1 cellular context compared by ENCODE assay signal in genomic region chr16:84617631-84618427, GRCh38.
TF ChIP-seq lines count a peak whose summit lies in the region.

Gene COTL1 (minus strand): TSS chr16:84618078. CDS start chr16:84617914, 164 bp downstream.

TF ChIP-seq in K562, 482 proteins besides CTCF, POLR2A, EP300 and RAD21 (continued from another document):
- TF ChIP-seq, protein P1, sequence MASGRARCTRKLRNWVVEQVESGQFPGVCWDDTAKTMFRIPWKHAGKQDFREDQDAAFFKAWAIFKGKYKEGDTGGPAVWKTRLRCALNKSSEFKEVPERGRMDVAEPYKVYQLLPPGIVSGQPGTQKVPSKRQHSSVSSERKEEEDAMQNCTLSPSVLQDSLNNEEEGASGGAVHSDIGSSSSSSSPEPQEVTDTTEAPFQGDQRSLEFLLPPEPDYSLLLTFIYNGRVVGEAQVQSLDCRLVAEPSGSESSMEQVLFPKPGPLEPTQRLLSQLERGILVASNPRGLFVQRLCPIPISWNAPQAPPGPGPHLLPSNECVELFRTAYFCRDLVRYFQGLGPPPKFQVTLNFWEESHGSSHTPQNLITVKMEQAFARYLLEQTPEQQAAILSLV (tag; IDR thresholded peaks at IDR 0.05) = peak; percentile 95
- peak; percentile 100 for TF ChIP-seq ZNF263 (CRISPR knock-in tag; IDR thresholded peaks at IDR 0.05; ENCODE audit: borderline replicate concordance)
- no peak for TF ChIP-seq ZBTB8A (IDR thresholded peaks at IDR 0.05; ENCODE audit: partially characterized antibody)
- TF ChIP-seq ZFP30 (CRISPR knock-in tag; IDR thresholded peaks at IDR 0.05; ENCODE audit: borderline replicate concordance) = no peak
- TF ChIP-seq, protein P2, sequence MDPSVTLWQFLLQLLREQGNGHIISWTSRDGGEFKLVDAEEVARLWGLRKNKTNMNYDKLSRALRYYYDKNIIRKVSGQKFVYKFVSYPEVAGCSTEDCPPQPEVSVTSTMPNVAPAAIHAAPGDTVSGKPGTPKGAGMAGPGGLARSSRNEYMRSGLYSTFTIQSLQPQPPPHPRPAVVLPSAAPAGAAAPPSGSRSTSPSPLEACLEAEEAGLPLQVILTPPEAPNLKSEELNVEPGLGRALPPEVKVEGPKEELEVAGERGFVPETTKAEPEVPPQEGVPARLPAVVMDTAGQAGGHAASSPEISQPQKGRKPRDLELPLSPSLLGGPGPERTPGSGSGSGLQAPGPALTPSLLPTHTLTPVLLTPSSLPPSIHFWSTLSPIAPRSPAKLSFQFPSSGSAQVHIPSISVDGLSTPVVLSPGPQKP (CRISPR knock-in tag; IDR thresholded peaks at IDR 0.05) = no peak
- TF ChIP-seq ZNF3 (CRISPR knock-in tag; IDR thresholded peaks at IDR 0.05) = no peak
- TF ChIP-seq, protein P3, sequence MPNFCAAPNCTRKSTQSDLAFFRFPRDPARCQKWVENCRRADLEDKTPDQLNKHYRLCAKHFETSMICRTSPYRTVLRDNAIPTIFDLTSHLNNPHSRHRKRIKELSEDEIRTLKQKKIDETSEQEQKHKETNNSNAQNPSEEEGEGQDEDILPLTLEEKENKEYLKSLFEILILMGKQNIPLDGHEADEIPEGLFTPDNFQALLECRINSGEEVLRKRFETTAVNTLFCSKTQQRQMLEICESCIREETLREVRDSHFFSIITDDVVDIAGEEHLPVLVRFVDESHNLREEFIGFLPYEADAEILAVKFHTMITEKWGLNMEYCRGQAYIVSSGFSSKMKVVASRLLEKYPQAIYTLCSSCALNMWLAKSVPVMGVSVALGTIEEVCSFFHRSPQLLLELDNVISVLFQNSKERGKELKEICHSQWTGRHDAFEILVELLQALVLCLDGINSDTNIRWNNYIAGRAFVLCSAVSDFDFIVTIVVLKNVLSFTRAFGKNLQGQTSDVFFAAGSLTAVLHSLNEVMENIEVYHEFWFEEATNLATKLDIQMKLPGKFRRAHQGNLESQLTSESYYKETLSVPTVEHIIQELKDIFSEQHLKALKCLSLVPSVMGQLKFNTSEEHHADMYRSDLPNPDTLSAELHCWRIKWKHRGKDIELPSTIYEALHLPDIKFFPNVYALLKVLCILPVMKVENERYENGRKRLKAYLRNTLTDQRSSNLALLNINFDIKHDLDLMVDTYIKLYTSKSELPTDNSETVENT (CRISPR knock-in tag; IDR thresholded peaks at IDR 0.05) = peak; percentile 87; the same call in 1 of the 2 replicates
- TF ChIP-seq, protein P4, sequence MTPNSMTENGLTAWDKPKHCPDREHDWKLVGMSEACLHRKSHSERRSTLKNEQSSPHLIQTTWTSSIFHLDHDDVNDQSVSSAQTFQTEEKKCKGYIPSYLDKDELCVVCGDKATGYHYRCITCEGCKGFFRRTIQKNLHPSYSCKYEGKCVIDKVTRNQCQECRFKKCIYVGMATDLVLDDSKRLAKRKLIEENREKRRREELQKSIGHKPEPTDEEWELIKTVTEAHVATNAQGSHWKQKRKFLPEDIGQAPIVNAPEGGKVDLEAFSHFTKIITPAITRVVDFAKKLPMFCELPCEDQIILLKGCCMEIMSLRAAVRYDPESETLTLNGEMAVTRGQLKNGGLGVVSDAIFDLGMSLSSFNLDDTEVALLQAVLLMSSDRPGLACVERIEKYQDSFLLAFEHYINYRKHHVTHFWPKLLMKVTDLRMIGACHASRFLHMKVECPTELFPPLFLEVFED (CRISPR knock-in tag; conservative IDR thresholded peaks at IDR 0.05) = no peak
- TF ChIP-seq HNRNPH1 (optimal IDR thresholded peaks at IDR 0.05; ENCODE audit: low read depth, low read length) = no peak
- TF ChIP-seq EWSR1 (IDR thresholded peaks at IDR 0.05; ENCODE audit: borderline replicate concordance, low read depth, partially characterized antibody) = no peak
- TF ChIP-seq MCM3 (IDR thresholded peaks at IDR 0.05) = no peak
- no peak for TF ChIP-seq RERE (CRISPR knock-in tag; IDR thresholded peaks at IDR 0.05; ENCODE audit: borderline replicate concordance)
- no peak; the same call in 1 of the 2 replicates for TF ChIP-seq GABPB1 (CRISPR knock-in tag; IDR thresholded peaks at IDR 0.05)
- 0 out of 2 replicates have a peak, but pooled peaks have one; percentile 3 for TF ChIP-seq NFE2 (IDR thresholded peaks at IDR 0.05; ENCODE audit: low read depth)
- TF ChIP-seq, protein P5, sequence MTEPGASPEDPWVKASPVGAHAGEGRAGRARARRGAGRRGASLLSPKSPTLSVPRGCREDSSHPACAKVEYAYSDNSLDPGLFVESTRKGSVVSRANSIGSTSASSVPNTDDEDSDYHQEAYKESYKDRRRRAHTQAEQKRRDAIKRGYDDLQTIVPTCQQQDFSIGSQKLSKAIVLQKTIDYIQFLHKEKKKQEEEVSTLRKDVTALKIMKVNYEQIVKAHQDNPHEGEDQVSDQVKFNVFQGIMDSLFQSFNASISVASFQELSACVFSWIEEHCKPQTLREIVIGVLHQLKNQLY (CRISPR knock-in tag; conservative IDR thresholded peaks at IDR 0.05) = 0 out of 4 replicates have a peak, but pooled peaks of 1 of the 2 experiments have one; percentile 78
- TF ChIP-seq CXXC5 (CRISPR knock-in tag; IDR thresholded peaks at IDR 0.05) = peak; percentile 90
- peak; percentile 64; the same call in 1 of the 2 replicates for TF ChIP-seq ZBTB17 (CRISPR knock-in tag; IDR thresholded peaks at IDR 0.05)
- TF ChIP-seq ZNF146 (CRISPR knock-in tag; IDR thresholded peaks at IDR 0.05; ENCODE audit: unreplicated experiment) = peak; percentile 28
- peak; percentile 99 for TF ChIP-seq RBM25 (IDR thresholded peaks at IDR 0.05; ENCODE audit: low read depth, low read length, severe bottlenecking)
- TF ChIP-seq, protein P6, sequence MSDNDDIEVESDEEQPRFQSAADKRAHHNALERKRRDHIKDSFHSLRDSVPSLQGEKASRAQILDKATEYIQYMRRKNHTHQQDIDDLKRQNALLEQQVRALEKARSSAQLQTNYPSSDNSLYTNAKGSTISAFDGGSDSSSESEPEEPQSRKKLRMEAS (CRISPR knock-in tag; IDR thresholded peaks at IDR 0.05) = no peak; the same call in 1 of the 2 replicates
TF ChIP-seq in K562: peak in this region for 115.
